10 cellular contexts compared by ENCODE assay signal in genomic region chr4:98092833-98093439, GRCh38. TPM values are rescaled to one million over a fixed set of nuclear protein-coding genes. Genes with fewer than 3 reads are reported as not detected.
A peak's percentile ranks its signal among the peaks of the same experiment; 100 is the strongest.
DNase-seq lines count a peak whose midpoint lies in the region; ATAC-seq, FAIRE-seq and TF ChIP-seq lines count a peak whose summit lies in the region.
"Had no signal": no experiment of that assay in that cellular context is flagged by ENCODE, and none has a peak within 500 bp of the region (broad histone marks: within the 10 kb centered on the region; RNA-seq: fewer than 3 reads in every experiment).

No MANE protein-coding gene starts in this region.

- in situ Hi-C loops in HepG2 (cut with HindIII; ENCODE audit: extremely low pct_ligation_motif_present, low pct_unique_long_range_greater_than_20kb), result no loop called here

- no peak overlapping the region for H3K27ac Mint-ChIP-seq in Caco-2 (ENCODE audit: unreplicated experiment)

- H3K9me3 ChIP-seq in Caco-2, result no peaks in the 10 kb centered on the region
- no peaks in the 10 kb centered on the region for H3K9me3 ChIP-seq in HCT116 (ENCODE audit: control insufficient read depth in 1 of 2, insufficient read depth in 1 of 2, low read depth in 1 of 2, low read length in 2 of 2)
- peaks cover 9% of the 10 kb centered on the region for H3K9me3 ChIP-seq in adipocyte (ENCODE audit: control insufficient read depth, low read length)
- no peaks in the 10 kb centered on the region for H3K9me3 ChIP-seq in HepG2 (ENCODE audit: low read length)

- RAD21 ChIA-PET in HCT116 (lab: Charles Lee; ENCODE audit: low non-redundant PET in 1 of 2, low total read pairs in 2 of 2, uncharacterized antibody in 2 of 2, unreplicated experiment in 2 of 2), result no interaction called here

- H4K20me1 ChIP-seq in HCT116 (ENCODE audit: insufficient read depth), result no peaks in the 10 kb centered on the region
- no peaks in the 10 kb centered on the region for H4K20me1 ChIP-seq in HepG2 (ENCODE audit: insufficient read depth, low read length)

- H3K9me2 ChIP-seq in HCT116 (ENCODE audit: insufficient read depth), result no peaks in the 10 kb centered on the region

- TF ChIP-seq RAD21 in HCT116 (IDR thresholded peaks at IDR 0.05; ENCODE audit: low read depth) (peak; percentile 61), HepG2 (CRISPR knock-in tag; IDR thresholded peaks at IDR 0.05) (no peak)

- peaks cover 6% of the 10 kb centered on the region for H3K27me3 Mint-ChIP-seq in Caco-2 (ENCODE audit: insufficient read depth, unreplicated experiment)

- DNase-seq in Caco-2 (peak in 1 of 2 experiments; percentile 12), HCT116 (ENCODE audit: low read depth, low spot score) (peak; percentile 27), adipocyte (ENCODE audit: low read depth) (peak; percentile 62), HepG2 (ENCODE audit: low spot score) (peak; percentile 9), T1000 (lab: John Stamatoyannopoulos, UW) (no peak), COLO668 (lab: John Stamatoyannopoulos, UW; ENCODE audit: unreplicated experiment) (no peak)
- DNase-seq: activated gamma-delta T cell treated with Interleukin-2 at 50 U/mL for 16 hours, NCI-H2107 had no signal

- no peaks in the 10 kb centered on the region for H3K4me1 Mint-ChIP-seq in Caco-2 (ENCODE audit: low read depth, unreplicated experiment)

- no peak for ATAC-seq in HCT116
- no peak for ATAC-seq in HepG2
- no peak for ATAC-seq in HG03342 (IDR thresholded peaks at IDR 0.05; ENCODE audit: unreplicated experiment)
- no peak for ATAC-seq in HG03565 (IDR thresholded peaks at IDR 0.05; ENCODE audit: unreplicated experiment)

- H3K27me3 ChIP-seq in Caco-2 (replicated peaks; ENCODE audit: control insufficient read depth, insufficient read depth, low read length) (no peaks in the 10 kb centered on the region), HCT116 (ENCODE audit: insufficient read depth, low read length) (no peaks in the 10 kb centered on the region), adipocyte (replicated peaks; ENCODE audit: control insufficient read depth, insufficient read depth, low read length) (no peaks in the 10 kb centered on the region), HepG2 (ENCODE audit: control insufficient read depth in 1 of 2, insufficient read depth in 2 of 2, low read length in 2 of 2) (no peaks in the 10 kb centered on the region)

- TF ChIP-seq CTCF in Caco-2 (IDR thresholded peaks at IDR 0.05; ENCODE audit: insufficient read depth in 1 of 2, low read depth in 1 of 2, low read length in 1 of 2, severe bottlenecking in 1 of 2, unreplicated experiment in 1 of 2) (peak; percentile 37 to 53), HCT116 (IDR thresholded peaks at IDR 0.05 in 2 of 3, conservative IDR thresholded peaks at IDR 0.05 in 1 of 3; ENCODE audit: borderline replicate concordance in 1 of 3, insufficient read depth in 1 of 3, low read depth in 2 of 3, low read length in 2 of 3) (peak; percentile 21 to 78 (median 59); a peak in 5 of 6 replicates), HepG2 (CRISPR knock-in tag; IDR thresholded peaks at IDR 0.05) (peak; percentile 36; the same call in 1 of the 2 replicates)

- no peak for FAIRE-seq in HepG2 (lab: Jason Lieb, UNC)

- H2AFZ ChIP-seq in HCT116 (ENCODE audit: low read depth, low read length, poor library complexity, severe bottlenecking) (peak overlapping the region; percentile 87), HepG2 (ENCODE audit: low read length) (no peak overlapping the region)

- no peak overlapping the region for H3K4me3 Mint-ChIP-seq in Caco-2 (ENCODE audit: unreplicated experiment)

- intact Hi-C loops in Caco-2 (cut with micrococcal nuclease; ENCODE audit: unreplicated experiment), result no loop called here
- intact Hi-C loops in HCT116 (cut with micrococcal nuclease), result no loop called here
- intact Hi-C loops in HepG2 (cut with micrococcal nuclease; ENCODE audit: unreplicated experiment), result no loop called here

- TF ChIP-seq POLR2A in HCT116 (IDR thresholded peaks at IDR 0.05; ENCODE audit: borderline replicate concordance, extremely low read depth, insufficient read depth, insufficient read length), result no peak
- no peak for TF ChIP-seq POLR2A in HepG2 (IDR thresholded peaks at IDR 0.05; ENCODE audit: insufficient read depth in 1 of 2, low read depth in 2 of 2, low read length in 2 of 2)

- no peak overlapping the region for H3K27ac ChIP-seq in HCT116 (ENCODE audit: low read depth, low read length)
- no peak overlapping the region for H3K27ac ChIP-seq in HepG2 (ENCODE audit: extremely low read length, insufficient read depth, low read length)

- no peaks in the 10 kb centered on the region for H3K36me3 Mint-ChIP-seq in Caco-2 (ENCODE audit: insufficient read depth, unreplicated experiment)

- TF ChIP-seq EP300 in HepG2 (IDR thresholded peaks at IDR 0.05; ENCODE audit: low read depth in 2 of 2, low read length in 2 of 2), result no peak
- TF ChIP-seq EP300 in HepG2 (CRISPR knock-in tag; IDR thresholded peaks at IDR 0.05; ENCODE audit: borderline replicate concordance), result no peak

- POLR2A ChIA-PET in Caco-2 (lab: Charles Lee), result no interaction called here
- POLR2A ChIA-PET in HCT116 (lab: Charles Lee), result no interaction called here
- POLR2A ChIA-PET in HepG2 (lab: Yijun Ruan, JAX), result no interaction called here

- H3K36me3 ChIP-seq in Caco-2 (ENCODE audit: control insufficient read depth, insufficient read depth, low read length) (no peaks in the 10 kb centered on the region), HCT116 (ENCODE audit: control insufficient read depth in 1 of 2, insufficient read depth in 2 of 2, low read length in 2 of 2) (no peaks in the 10 kb centered on the region), adipocyte (ENCODE audit: control insufficient read depth, insufficient read depth, low read length, severe bottlenecking) (no peaks in the 10 kb centered on the region), HepG2 (replicated peaks in 1 of 2; ENCODE audit: control insufficient read depth in 1 of 2, insufficient read depth in 2 of 2, low read length in 2 of 2) (no peaks in the 10 kb centered on the region)

- H3K4me2 ChIP-seq in HCT116 (ENCODE audit: low read length) (no peak overlapping the region), HepG2 (ENCODE audit: low read depth, low read length) (no peak overlapping the region)

- no peak overlapping the region for H3K4me3 ChIP-seq in Caco-2 (ENCODE audit: low read depth, low read length)
- H3K4me3 ChIP-seq in HCT116 (replicated peaks in 1 of 2; ENCODE audit: low read depth in 1 of 2, low read length in 2 of 2), result no peak overlapping the region
- H3K4me3 ChIP-seq in adipocyte (ENCODE audit: low read length), result no peak overlapping the region
- H3K4me3 ChIP-seq in HepG2 (replicated peaks in 1 of 3; ENCODE audit: insufficient read depth in 1 of 3, low read depth in 2 of 3, low read length in 3 of 3), result no peak overlapping the region

- no peaks in the 10 kb centered on the region for H3K79me2 ChIP-seq in HCT116 (ENCODE audit: insufficient read depth, low read length)
- no peaks in the 10 kb centered on the region for H3K79me2 ChIP-seq in HepG2 (ENCODE audit: insufficient read depth, low read length)

- WGBS in HepG2 (ENCODE audit: low lambda C conversion rate), result 0% methylated on average over 2 of the region's 2 CpGs

- H3K9ac ChIP-seq in HCT116 (ENCODE audit: low read length) (no peak overlapping the region), adipocyte (ENCODE audit: low read length) (no peak overlapping the region), HepG2 (ENCODE audit: insufficient read depth, low read depth, low read length) (no peak overlapping the region)

- CTCF ChIA-PET in Caco-2 (lab: Charles Lee) (interaction anchor here (2.2 kb wide), 1 partner anchor 46 kb away, joined by 8 read pairs; no protein-coding TSS in a partner anchor), HCT116 (lab: Charles Lee) (interaction anchor here (1.0 to 1.3 kb wide), 5 partner anchors 9 to 37 kb away, joined by 4 to 18 read pairs (median 4); no protein-coding TSS in a partner anchor), HepG2 (lab: Yijun Ruan, JAX; ENCODE audit: low intra/inter-chr PET ratio, low total read pairs) (no interaction called here)

- BruUV-seq in Caco-2 (replicated peaks; lab: Mats Ljungman, UMichigan), result no TSS peak
- BruUV-seq in HCT116 (replicated peaks; lab: Mats Ljungman, UMichigan), result no TSS peak
- no TSS peak for BruUV-seq in HepG2 (replicated peaks; lab: Mats Ljungman, UMichigan)

- peaks cover 11% of the 10 kb centered on the region for H3K9me3 Mint-ChIP-seq in Caco-2 (ENCODE audit: unreplicated experiment)

- H3K4me1 ChIP-seq in Caco-2, result no peaks in the 10 kb centered on the region
- no peaks in the 10 kb centered on the region for H3K4me1 ChIP-seq in HCT116 (ENCODE audit: control insufficient read depth in 1 of 2, insufficient read depth in 2 of 2, low read length in 2 of 2)
- no peaks in the 10 kb centered on the region for H3K4me1 ChIP-seq in adipocyte (ENCODE audit: control insufficient read depth, insufficient read depth, low read length)
- no peaks in the 10 kb centered on the region for H3K4me1 ChIP-seq in HepG2 (ENCODE audit: insufficient read depth, low read length)

TF ChIP-seq in HepG2, 621 proteins besides CTCF, POLR2A, EP300 and RAD21 (continues in another document):
- peak; percentile 21; the same call in 1 of the 2 replicates for TF ChIP-seq STAG1 (CRISPR knock-in tag; IDR thresholded peaks at IDR 0.05)

RNA-seq across cellular contexts. Expression of gene STPG2, which starts 50.3 kb away (rescaled TPM):
- total RNA-seq in Caco-2 (2022) (not detected in 2 replicates), HCT116 (2021; ENCODE audit: unreplicated experiment) (not detected), HepG2 (2016; rRNA removed; fragmentation: Illumina TruSeq; extraction: Trizol) (0.07 TPM in 1 of 2 replicates, not detected in the other)
- polyA plus RNA-seq in HCT116 (2012), result 0.04 TPM in 1 of 2 replicates, not detected in the other
- not detected in 2 replicates for total RNA-seq in HepG2 (2016; cell fraction: cytosol; rRNA removed; fragmentation: Illumina TruSeq; extraction: Trizol; ENCODE audit: low read depth)
- not detected in 2 replicates for total RNA-seq in HepG2 (2016; cell fraction: insoluble cytoplasmic fraction; rRNA removed; fragmentation: Illumina TruSeq; extraction: Trizol)
- not detected in 2 replicates for total RNA-seq in HepG2 (2016; cell fraction: membrane; rRNA removed; fragmentation: Illumina TruSeq; extraction: Trizol)
- total RNA-seq in HepG2 (2016; cell fraction: nucleus; rRNA removed; fragmentation: Illumina TruSeq; extraction: Trizol), result not detected in 2 replicates
- polyA plus RNA-seq in HepG2 (2011; rRNA removed), result not detected in 2 replicates
- not detected in 2 replicates for polyA plus RNA-seq in HepG2 (2011; cell fraction: cytosol; rRNA removed)
- not detected in 2 replicates for polyA plus RNA-seq in HepG2 (2011; cell fraction: nucleus; rRNA removed)
- not detected in 2 replicates for polyA plus RNA-seq in HepG2 (2012)
- not detected in 2 replicates for polyA plus RNA-seq in HepG2 (2016; cell fraction: cytosol; fragmentation: Illumina TruSeq; extraction: Trizol; ENCODE audit: low read depth)
- not detected in 2 replicates for polyA plus RNA-seq in HepG2 (2016; cell fraction: insoluble cytoplasmic fraction; fragmentation: Illumina TruSeq; extraction: Trizol; ENCODE audit: low read depth)
- polyA plus RNA-seq in HepG2 (2016; cell fraction: membrane; fragmentation: Illumina TruSeq; extraction: Trizol; ENCODE audit: low read depth), result not detected in 2 replicates
- polyA plus RNA-seq in HepG2 (2016; cell fraction: nucleus; fragmentation: Illumina TruSeq; extraction: Trizol; ENCODE audit: insufficient read depth, low read depth), result not detected in 2 replicates
- 0.14 TPM in 1 of 2 replicates, not detected in the other for polyA minus RNA-seq in HepG2 (2011; rRNA and poly(A)+ RNA removed; ENCODE audit: low replicate concordance)
- polyA minus RNA-seq in HepG2 (2011; cell fraction: cytosol; rRNA and poly(A)+ RNA removed), result not detected in 2 replicates
- polyA minus RNA-seq in HepG2 (2011; cell fraction: nucleus; rRNA and poly(A)+ RNA removed), result 0.50 TPM in 1 of 2 replicates, not detected in the other

Comparison
In these comparisons a context has a peak if more than half of its experiments do, and no peak if none do; other contexts are left out.
1. DNase-seq: peak in HCT116 (single experiment), adipocyte (single experiment) and HepG2 (single experiment); none in T1000 (single experiment) and COLO668 (single experiment).
2. Peak in every context shown above with its lines, with median percentiles within 50 percentile points of each other: CTCF ChIP-seq.